8 cellular contexts compared by ENCODE assay signal in the genomic region with DNA sequence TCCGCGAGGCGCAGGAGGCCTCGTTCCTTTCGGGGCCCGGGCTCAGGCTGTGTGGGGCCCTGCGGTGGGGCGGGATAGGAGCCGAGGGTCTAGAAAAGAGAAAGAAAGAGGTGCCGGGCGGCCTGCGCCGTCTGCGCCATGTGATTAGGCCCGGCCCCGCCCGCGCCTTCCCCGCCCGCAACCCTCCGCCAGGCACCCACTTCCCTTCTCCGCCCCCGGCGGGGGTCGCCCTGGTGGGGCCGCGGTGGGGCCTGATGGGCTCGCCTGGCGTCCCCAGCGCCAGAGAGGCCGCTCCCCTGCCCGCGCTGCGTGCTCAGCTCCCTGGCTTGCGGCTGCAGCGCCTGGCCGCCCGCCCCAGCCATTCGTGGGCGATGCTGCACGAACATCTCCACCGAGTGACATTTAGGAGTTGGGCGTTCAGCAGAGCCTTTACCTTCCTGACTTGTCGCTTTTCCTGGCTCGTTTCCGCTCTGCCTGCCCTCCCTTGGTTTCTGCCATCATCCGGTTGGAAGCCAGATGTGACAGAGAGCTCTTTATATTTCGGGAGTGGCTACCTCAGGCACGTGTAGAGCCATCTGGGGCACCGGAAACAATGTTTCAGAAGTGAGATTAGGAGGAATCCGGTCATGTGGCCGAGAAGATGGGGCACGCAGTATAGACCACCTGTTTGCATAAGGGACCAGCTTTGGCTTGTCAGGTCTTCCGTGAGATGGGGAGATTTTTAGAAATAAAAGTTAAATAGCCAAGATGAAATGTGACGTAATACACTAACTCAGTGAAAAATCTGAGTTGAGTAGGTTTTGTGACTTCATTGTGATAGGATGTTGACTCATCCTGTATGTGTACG. TPM values are rescaled to one million over a fixed set of nuclear protein-coding genes. Genes with fewer than 3 reads are reported as not detected.
DNase-seq lines count a peak whose midpoint lies in the region; ATAC-seq and TF ChIP-seq lines count a peak whose summit lies in the region.

No MANE protein-coding gene starts in this region.

- no peaks in the 10 kb centered on the region for H3K9me3 Mint-ChIP-seq in activated CD4-positive, alpha-beta T cell treated with anti-CD3 and anti-CD28 coated beads for 36 hours (ENCODE audit: low read depth)

- peaks cover 3 to 63% of the 10 kb centered on the region in 2 donors for H3K4me1 ChIP-seq in left lung

- peak; percentile 66 for TF ChIP-seq POLR2A in GM18951 (IDR thresholded peaks at IDR 0.05; ENCODE audit: extremely low read depth, insufficient read depth, insufficient read length)

- no peaks in the 10 kb centered on the region for H3K9me3 ChIP-seq in left lung

- H3K4me1 Mint-ChIP-seq in activated CD4-positive, alpha-beta T cell treated with anti-CD3 and anti-CD28 coated beads for 36 hours = peaks cover 38% of the 10 kb centered on the region

- H3K27ac Mint-ChIP-seq in activated CD4-positive, alpha-beta T cell treated with anti-CD3 and anti-CD28 coated beads for 36 hours = peak overlapping the region; percentile 93

- H3K4me3 Mint-ChIP-seq in activated CD4-positive, alpha-beta T cell treated with anti-CD3 and anti-CD28 coated beads for 36 hours = peak overlapping the region; percentile 79

- TF ChIP-seq CTCF in AG09309 (IDR thresholded peaks at IDR 0.05; ENCODE audit: control insufficient read depth, insufficient read depth, low read depth, low read length, missing control alignments) (no peak), left lung (IDR thresholded peaks at IDR 0.05) (no peak)

- no peaks in the 10 kb centered on the region for H3K27me3 ChIP-seq in left lung

- CTCF ChIA-PET in activated CD4-positive, alpha-beta T cell treated with anti-CD3 and anti-CD28 coated beads for 36 hours (lab: Charles Lee) = interaction anchor here (1.0 to 1.9 kb wide), 6 partner anchors 19 to 148 kb away, joined by 3 to 7 read pairs (median 4); no protein-coding TSS in a partner anchor

- H3K27ac ChIP-seq in cingulate gyrus (ENCODE audit: low read depth, low read length) (peak overlapping the region; percentile 81), left lung (peak overlapping the region; percentile 98 to 99)

- DNase-seq in AG09309 (ENCODE audit: low read depth) (no peak), NCI-H510A (lab: John Stamatoyannopoulos, UW) (peak; percentile 68), left lung (peak; percentile 72 to 93)
- peak; percentile 83 for DNase-seq in activated CD4-positive, alpha-beta T cell treated with anti-CD3 and anti-CD28 coated beads for 36 hours
- DNase-seq in stimulated activated CD4-positive, alpha-beta T cell treated with anti-CD3 and anti-CD28 coated beads, Interleukin-4, amount 100 ng/mL, for 24 hours = peak; percentile 75

- H3K27me3 Mint-ChIP-seq in activated CD4-positive, alpha-beta T cell treated with anti-CD3 and anti-CD28 coated beads for 36 hours = no peaks in the 10 kb centered on the region

- in situ Hi-C loops in GM18951 (cut with MboI; ENCODE audit: low sequenced_read_pairs, unreplicated experiment) = no loop called here

- ATAC-seq in HG03196 (IDR thresholded peaks at IDR 0.05; ENCODE audit: unreplicated experiment) (peak; percentile 56), left lung (peak; percentile 31)
- peak; percentile 43 for ATAC-seq in activated CD4-positive, alpha-beta T cell treated with anti-CD3 and anti-CD28 coated beads for 36 hours

- POLR2A ChIA-PET in activated CD4-positive, alpha-beta T cell treated with anti-CD3 and anti-CD28 coated beads for 36 hours (lab: Charles Lee) = interaction anchor here (0.6 to 2.9 kb wide), 13 partner anchors 11 to 796 kb away, joined by 3 to 26 read pairs (median 4); a partner anchor contains a TSS

- peaks cover 38% of the 10 kb centered on the region for H3K36me3 Mint-ChIP-seq in activated CD4-positive, alpha-beta T cell treated with anti-CD3 and anti-CD28 coated beads for 36 hours (ENCODE audit: low read depth)

- H3K4me3 ChIP-seq in AG09309 (ENCODE audit: control insufficient read depth, low read depth, low read length) = peak overlapping the region; percentile 78
- H3K4me3 ChIP-seq in left lung = peak overlapping the region; percentile 88 to 93

- H3K36me3 ChIP-seq in left lung = no peaks in the 10 kb centered on the region

- intact Hi-C loops in activated CD4-positive, alpha-beta T cell treated with anti-CD3 and anti-CD28 coated beads for 36 hours (cut with DNase I, micrococcal nuclease) = loop anchor here (1.0 to 5.0 kb wide), 18 partner anchors 21 to 1119 kb away; a partner anchor contains a TSS
- intact Hi-C loops in left lung (cut with DNase I) = no loop called here

RNA-seq across cellular contexts. Expression of a gene that starts 1.1 kb away (rescaled TPM):
- total RNA-seq in activated CD4-positive, alpha-beta T cell treated with anti-CD3 and anti-CD28 coated beads for 36 hours = 100 to 1,000 TPM; 136 to 242 TPM
- 100 to 1,000 TPM; 192 to 346 TPM for total RNA-seq in left lung

Comparison
In these comparisons a context has a peak if more than half of its experiments do, and no peak if none do; other contexts are left out.
1. intact Hi-C loops: an anchor here in activated CD4-positive, alpha-beta T cell treated with anti-CD3 and anti-CD28 coated beads for 36 hours (1.0 to 5.0 kb wide); none called in left lung.